In the genomic region with DNA sequence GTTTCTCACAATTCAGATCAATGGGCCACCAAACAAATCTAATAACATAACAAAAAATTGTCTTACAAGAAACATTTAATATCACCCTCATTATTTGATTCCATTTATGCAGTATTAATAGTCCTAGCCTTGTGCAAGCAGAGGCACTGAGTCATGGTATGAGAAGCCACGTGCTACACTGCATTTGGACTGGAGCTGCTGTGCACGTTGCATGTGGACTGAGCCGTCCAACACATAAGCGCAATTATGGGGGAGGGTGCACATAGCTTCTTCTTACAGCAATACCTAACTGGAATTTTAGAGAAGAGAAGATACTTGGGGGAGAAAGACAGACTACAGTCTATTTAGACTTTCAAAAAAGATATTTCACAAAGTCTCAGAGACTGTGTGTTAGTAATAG, we compare ENCODE assay signal across 15 cellular contexts.
"Had no signal": no experiment of that assay in that cellular context is flagged by ENCODE, and none has a peak within 500 bp of the region (broad histone marks: within the 10 kb centered on the region; RNA-seq: fewer than 3 reads in every experiment).

No MANE protein-coding gene starts in this region.

- H3K4me3 ChIP-seq: colonic mucosa, gastroesophageal sphincter, heart right ventricle, thyroid gland had no signal

- H3K36me3 ChIP-seq: colonic mucosa, gastroesophageal sphincter, heart right ventricle, thyroid gland had no signal

- ATAC-seq: activated CD8-positive, alpha-beta T cell treated with anti-CD3 and anti-CD28 coated beads for 36 hours; gastroesophageal sphincter; heart right ventricle; left ventricle myocardium superior had no signal

- H3K27ac ChIP-seq: colonic mucosa, gastroesophageal sphincter, heart right ventricle, thyroid gland had no signal

- H3K4me1 ChIP-seq: colonic mucosa, gastroesophageal sphincter, thyroid gland had no signal

- DNase-seq: activated CD4-positive, alpha-beta T cell treated with anti-CD3 and anti-CD28 coated beads, Interleukin-2, amount 10 ng/mL, durations not matched to agents 24 days and 14 days; activated CD8-positive, alpha-beta T cell treated with anti-CD3 and anti-CD28 coated beads for 36 hours; activated naive CD4-positive, alpha-beta T cell treated with Interleukin-2 at 50 U/mL for 16 hours; activated naive CD8-positive, alpha-beta T cell treated with anti-CD3 and anti-CD28 coated beads, Interleukin-2, amount 10 ng/mL, durations not matched to agents 7 days and 5 days; activated T-cell treated with anti-CD3 and anti-CD28 coated beads, Interleukin-2, amount 50 U/mL, for 24 hours; colonic mucosa; heart right ventricle; immature natural killer cell; kidney glomerular epithelial cell; left ventricle myocardium superior; stimulated activated CD4-positive, alpha-beta T cell treated with anti-CD3 and anti-CD28 coated beads, Interleukin-2, amount 100 ng/mL, for 24 hours; stimulated activated naive CD4-positive, alpha-beta T cell treated with Interleukin-2 at 50 U/mL for 16 hours; T-helper 9 cell; thyroid gland had no signal

- H3K27me3 ChIP-seq: colonic mucosa, gastroesophageal sphincter, heart right ventricle, thyroid gland had no signal

- H3K9me3 ChIP-seq: colonic mucosa, gastroesophageal sphincter, thyroid gland had no signal
